In genomic region chr1:221230605-221231004, GRCh38 we compare ENCODE assay signal across 2 cellular contexts.
TF ChIP-seq lines count a peak whose summit lies in the region.

No MANE protein-coding gene starts in this region.

TF ChIP-seq in endothelial cell of umbilical vein, 7 proteins besides CTCF, POLR2A, EP300 and RAD21 (continued from another document):
- TF ChIP-seq EZH2 (IDR thresholded peaks at IDR 0.05; ENCODE audit: borderline replicate concordance, low read depth, low read length, severe bottlenecking) = no peak

TF ChIP-seq in GM23338, 12 proteins besides CTCF, POLR2A, EP300 and RAD21 (continued from another document):
- TF ChIP-seq ZNF462 (CRISPR knock-in tag; IDR thresholded peaks at IDR 0.05) (no peak), EZH2 (IDR thresholded peaks at IDR 0.05; ENCODE audit: low read depth, unreplicated experiment) (no peak), ETS1 (IDR thresholded peaks at IDR 0.05) (no peak), ZNF331 (CRISPR knock-in tag; IDR thresholded peaks at IDR 0.05; ENCODE audit: low read depth) (no peak), JUNB (IDR thresholded peaks at IDR 0.05; ENCODE audit: unreplicated experiment) (no peak), ZNF114 (CRISPR knock-in tag; IDR thresholded peaks at IDR 0.05) (no peak), CREB1 (CRISPR knock-in tag; IDR thresholded peaks at IDR 0.05; ENCODE audit: low read depth) (no peak), POLR2AphosphoS5 (IDR thresholded peaks at IDR 0.05; ENCODE audit: low read depth) (no peak), REST (IDR thresholded peaks at IDR 0.05; ENCODE audit: unreplicated experiment) (no peak), NANOG (IDR thresholded peaks at IDR 0.05; ENCODE audit: borderline replicate concordance) (no peak)
